8 cellular contexts compared by ENCODE assay signal in genomic region chr13:110706570-110707378, GRCh38. TPM values are rescaled to one million over a fixed set of nuclear protein-coding genes. Genes with fewer than 3 reads are reported as not detected.
DNase-seq lines count a peak whose midpoint lies in the region; ATAC-seq and TF ChIP-seq lines count a peak whose summit lies in the region.

No MANE protein-coding gene starts in this region.

- H3K9me3 Mint-ChIP-seq in osteocyte (ENCODE audit: unreplicated experiment): no peaks in the 10 kb centered on the region

- ATAC-seq in GM19328 (IDR thresholded peaks at IDR 0.05; ENCODE audit: unreplicated experiment): peak; percentile 1
- ATAC-seq in GM19397 (IDR thresholded peaks at IDR 0.05; ENCODE audit: unreplicated experiment): no peak

- DNase-seq in dorsolateral prefrontal cortex: no peak
- peak; percentile 27 for DNase-seq in osteocyte (ENCODE audit: extremely low spot score, unreplicated experiment)
- DNase-seq in islet precursor cell: no peak
- DNase-seq in DMS114 treated with DMSO at 0.1 percent for 48 hours (lab: John Stamatoyannopoulos, UW; ENCODE audit: unreplicated experiment): no peak
- no peak for DNase-seq in GM10266 (ENCODE audit: extremely low spot score)

- H2AFZ ChIP-seq in KMS-11 (ENCODE audit: low read depth): peak overlapping the region; percentile 49; the same call in 1 of the 2 replicates

- no peak overlapping the region for H3K4me3 ChIP-seq in KMS-11 (IDR thresholded peaks at IDR 0.05; ENCODE audit: insufficient read depth, low read depth, low read length)
- H3K4me3 ChIP-seq in dorsolateral prefrontal cortex: peak overlapping the region; percentile 54 to 92 (median 80)

- H3K4me2 ChIP-seq in KMS-11: peak overlapping the region; percentile 36; the same call in 1 of the 2 replicates

- no peaks in the 10 kb centered on the region for H3K36me3 Mint-ChIP-seq in osteocyte (ENCODE audit: unreplicated experiment)

- peaks cover 8% of the 10 kb centered on the region; the same call in 1 of the 2 replicates for H3K79me2 ChIP-seq in KMS-11 (ENCODE audit: insufficient read depth, low read depth)

- H3K27me3 ChIP-seq in KMS-11 (ENCODE audit: insufficient read depth, low read depth) (no peaks in the 10 kb centered on the region), dorsolateral prefrontal cortex (no peaks in the 10 kb centered on the region)

- H3K36me3 ChIP-seq in KMS-11 (ENCODE audit: insufficient read depth): no peaks in the 10 kb centered on the region

- intact Hi-C loops in dorsolateral prefrontal cortex (cut with DNase I): no loop called here

- H3K4me1 ChIP-seq in KMS-11 (ENCODE audit: low read depth, poor library complexity, severe bottlenecking): peaks cover 14% of the 10 kb centered on the region

- no peaks in the 10 kb centered on the region for H3K27me3 Mint-ChIP-seq in osteocyte (ENCODE audit: unreplicated experiment)

- H3K9ac ChIP-seq in KMS-11: no peak overlapping the region

- TF ChIP-seq CTCF in KMS-11 (conservative IDR thresholded peaks at IDR 0.05; ENCODE audit: low read depth, low read length) (no peak), dorsolateral prefrontal cortex (IDR thresholded peaks at IDR 0.05 in 54 of 56, conservative IDR thresholded peaks at IDR 0.05 in 2 of 56; ENCODE audit: low read depth in 1 of 56, partially characterized antibody in 56 of 56) (no peak), osteocyte (IDR thresholded peaks at IDR 0.05) (no peak), GM10266 (IDR thresholded peaks at IDR 0.05; ENCODE audit: control insufficient read depth, insufficient read depth, low read depth, missing control alignments) (no peak)

- H3K27ac ChIP-seq in KMS-11 (no peak overlapping the region), dorsolateral prefrontal cortex (peak overlapping the region in 55 of 59 donors; percentile 12 to 93 (median 84))

- peaks cover 51% of the 10 kb centered on the region for H3K4me1 Mint-ChIP-seq in osteocyte (ENCODE audit: unreplicated experiment)

- no peaks in the 10 kb centered on the region for H4K20me1 ChIP-seq in KMS-11 (ENCODE audit: insufficient read depth)

- H3K27ac Mint-ChIP-seq in osteocyte (ENCODE audit: unreplicated experiment): peak overlapping the region; percentile 62

- H3K4me3 Mint-ChIP-seq in osteocyte (ENCODE audit: unreplicated experiment): peak overlapping the region; percentile 71

RNA-seq across cellular contexts. Expression of gene CARS2, which starts 0.9 kb away (rescaled TPM):
- total RNA-seq in dorsolateral prefrontal cortex (10 to 100 TPM; 36.3 to 70.5 (median 53.2) TPM), osteocyte (57.1 and 62.2 TPM in 2 replicates)

RNA-seq across cellular contexts. Expression of gene ING1, which starts 6.7 kb away (rescaled TPM):
- total RNA-seq in dorsolateral prefrontal cortex (10 to 100 TPM; 10.1 to 22.6 (median 16.2) TPM), osteocyte (21.8 and 23.2 TPM in 2 replicates)
